In the genomic region with DNA sequence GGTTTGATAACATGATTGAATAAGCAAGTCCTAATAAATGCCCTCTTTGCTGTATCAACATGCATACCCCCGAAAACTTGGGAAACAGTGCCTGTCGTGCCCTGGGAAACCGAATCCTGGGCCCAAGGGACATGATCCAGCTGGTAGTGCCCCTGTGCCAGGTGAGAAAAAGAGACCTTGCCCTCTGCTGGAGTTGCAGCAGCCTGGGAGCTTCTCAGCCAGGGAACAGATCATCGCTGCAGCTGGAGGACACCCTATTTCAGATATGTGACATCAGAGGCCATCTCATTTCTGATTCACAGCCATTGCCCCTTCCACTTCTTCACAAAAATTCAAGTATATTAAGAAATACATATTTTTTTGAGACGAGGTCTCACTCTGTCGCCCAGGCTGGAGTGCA, we compare ENCODE assay signal across 16 cellular contexts. TPM values are rescaled to one million over a fixed set of nuclear protein-coding genes. Genes with fewer than 3 reads are reported as not detected.
DNase-seq lines count a peak whose midpoint lies in the region; ATAC-seq and TF ChIP-seq lines count a peak whose summit lies in the region.
"Had no signal": no experiment of that assay in that cellular context is flagged by ENCODE, and none has a peak within 500 bp of the region (broad histone marks: within the 10 kb centered on the region; RNA-seq: fewer than 3 reads in every experiment).

No MANE protein-coding gene starts in this region.

- intact Hi-C loops in posterior cingulate gyrus (cut with DNase I) = no loop called here

- DNase-seq in SK-N-SH = no peak
- DNase-seq in RPMI8226 = peak; percentile 56
- peak; percentile 41 for DNase-seq in mesenteric fat pad (ENCODE audit: low spot score)
- DNase-seq in posterior cingulate gyrus = no peak
- DNase-seq in substantia nigra (lab: John Stamatoyannopoulos, UW) = no peak
- no peak for DNase-seq in CD1c-positive myeloid dendritic cell (ENCODE audit: extremely low spot score)
- DNase-seq: C1 segment of cervical spinal cord; DMS79; NCI-H1930; stimulated activated CD4-positive, alpha-beta T cell treated with anti-CD3 and anti-CD28 coated beads, Interleukin-4, amount 100 ng/mL, for 1 hour; thyroid gland had no signal

- H3K9me3 ChIP-seq in SK-N-SH = no peaks in the 10 kb centered on the region
- H3K9me3 ChIP-seq in BLaER1 treated with 17β-estradiol and CSF1 and Interleukin-3, amounts not matched to agents 10 nM and 100 nM (replicated peaks in 1 of 11) = no peaks in the 10 kb centered on the region
- H3K9me3 ChIP-seq: thyroid gland had no signal

- peaks cover 33% of the 10 kb centered on the region for H3F3A ChIP-seq in SK-N-SH (replicated peaks; ENCODE audit: insufficient read depth)

- H3K4me3 ChIP-seq in SK-N-SH (ENCODE audit: low read depth in 2 of 2, low read length in 1 of 2) = no peak overlapping the region
- no peak overlapping the region for H3K4me3 ChIP-seq in BLaER1 treated with 17β-estradiol and CSF1 and Interleukin-3, amounts not matched to agents 10 nM and 100 nM
- H3K4me3 ChIP-seq: thyroid gland had no signal

- no peak for TF ChIP-seq CTCF in SK-N-SH (IDR thresholded peaks at IDR 0.05)

- no peaks in the 10 kb centered on the region for H3K79me2 ChIP-seq in SK-N-SH (ENCODE audit: insufficient read depth)

- H3K27ac ChIP-seq in SK-N-SH (ENCODE audit: low read depth in 2 of 2, low read length in 1 of 2) = peak overlapping the region in 1 of 2 experiments; percentile 25; a peak in 1 of 4 replicates
- H3K27ac ChIP-seq in BLaER1 treated with 17β-estradiol and CSF1 and Interleukin-3, amounts not matched to agents 10 nM and 100 nM = peak overlapping the region in 6 of 11 experiments; percentile 8 to 49 (median 41); a peak in 9 of 22 replicates
- no peak overlapping the region for H3K27ac ChIP-seq in substantia nigra (ENCODE audit: low read depth, low read length, poor library complexity, severe bottlenecking)
- H3K27ac ChIP-seq: thyroid gland had no signal

- H2AFZ ChIP-seq in SK-N-SH (ENCODE audit: low read depth) = no peak overlapping the region

- no peak for TF ChIP-seq EP300 in SK-N-SH (IDR thresholded peaks at IDR 0.05; ENCODE audit: borderline replicate concordance in 1 of 2, low read depth in 1 of 2, low read length in 1 of 2)

- no peaks in the 10 kb centered on the region for H3K9me2 ChIP-seq in SK-N-SH

- no peaks in the 10 kb centered on the region for H3K36me3 ChIP-seq in SK-N-SH (replicated peaks in 1 of 2; ENCODE audit: control insufficient read depth in 1 of 2, insufficient read depth in 2 of 2, low read length in 1 of 2)
- H3K36me3 ChIP-seq in BLaER1 treated with 17β-estradiol and CSF1 and Interleukin-3, amounts not matched to agents 10 nM and 100 nM = no peaks in the 10 kb centered on the region
- H3K36me3 ChIP-seq: thyroid gland had no signal

- H4K20me1 ChIP-seq in SK-N-SH (ENCODE audit: insufficient read depth) = no peaks in the 10 kb centered on the region
- H4K20me1 ChIP-seq in BLaER1 treated with 17β-estradiol and CSF1 and Interleukin-3, amounts not matched to agents 10 nM and 100 nM = no peaks in the 10 kb centered on the region

- 0 out of 2 replicates have a peak overlapping the region, but pooled peaks have one; percentile 54 for H3K4me2 ChIP-seq in SK-N-SH
- peak overlapping the region; percentile 55 to 90 (median 74) for H3K4me2 ChIP-seq in BLaER1 treated with 17β-estradiol and CSF1 and Interleukin-3, amounts not matched to agents 10 nM and 100 nM

- CTCF ChIA-PET in SK-N-SH (lab: Yijun Ruan, JAX) = interaction anchor here (0.9 to 3.3 kb wide), 7 partner anchors 9 to 86 kb away, joined by 3 to 15 read pairs (median 3); partner anchors contain the start of gene TBC1D21

- WGBS in SK-N-SH (ENCODE audit: low lambda C conversion rate) = 95% methylated on average over 6 of the region's 6 CpGs

- POLR2A ChIA-PET in SK-N-SH (lab: Yijun Ruan, JAX) = no interaction called here

- TF ChIP-seq RAD21 in SK-N-SH (IDR thresholded peaks at IDR 0.05; ENCODE audit: low read length) = no peak

- no peak for ATAC-seq in SK-N-SH treated with all-trans-retinoic acid at 6 μM for 48 hours
- ATAC-seq: left colon, Panc1, WTC11 had no signal

- H3K4me1 ChIP-seq in SK-N-SH (ENCODE audit: control insufficient read depth in 1 of 2, insufficient read depth in 2 of 2, low read depth in 1 of 2, low read length in 1 of 2) = peaks cover 4 to 31% of the 10 kb centered on the region in 2 experiments
- H3K4me1 ChIP-seq in BLaER1 treated with 17β-estradiol and CSF1 and Interleukin-3, amounts not matched to agents 10 nM and 100 nM = peaks cover 50 to 62% (median 55%) of the 10 kb centered on the region in 10 experiments

- H3K27me3 ChIP-seq in SK-N-SH (ENCODE audit: insufficient read depth) = no peaks in the 10 kb centered on the region
- no peaks in the 10 kb centered on the region for H3K27me3 ChIP-seq in BLaER1 treated with 17β-estradiol and CSF1 and Interleukin-3, amounts not matched to agents 10 nM and 100 nM
- H3K27me3 ChIP-seq: thyroid gland had no signal

- no peak overlapping the region for H3K9ac ChIP-seq in SK-N-SH
- H3K9ac ChIP-seq in BLaER1 treated with 17β-estradiol and CSF1 and Interleukin-3, amounts not matched to agents 10 nM and 100 nM = peak overlapping the region in 3 of 11 experiments; percentile 14 to 31 (median 15); a peak in 5 of 22 replicates

TF ChIP-seq in SK-N-SH, 30 proteins besides CTCF, POLR2A, EP300 and RAD21:
- TF ChIP-seq, protein P1, sequence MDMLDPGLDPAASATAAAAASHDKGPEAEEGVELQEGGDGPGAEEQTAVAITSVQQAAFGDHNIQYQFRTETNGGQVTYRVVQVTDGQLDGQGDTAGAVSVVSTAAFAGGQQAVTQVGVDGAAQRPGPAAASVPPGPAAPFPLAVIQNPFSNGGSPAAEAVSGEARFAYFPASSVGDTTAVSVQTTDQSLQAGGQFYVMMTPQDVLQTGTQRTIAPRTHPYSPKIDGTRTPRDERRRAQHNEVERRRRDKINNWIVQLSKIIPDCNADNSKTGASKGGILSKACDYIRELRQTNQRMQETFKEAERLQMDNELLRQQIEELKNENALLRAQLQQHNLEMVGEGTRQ (IDR thresholded peaks at IDR 0.05; ENCODE audit: borderline replicate concordance, low read depth, low read length) = no peak
- TF ChIP-seq EZH2phosphoT487 (IDR thresholded peaks at IDR 0.05; ENCODE audit: borderline replicate concordance, low read depth) (no peak), TEAD4 (IDR thresholded peaks at IDR 0.05; ENCODE audit: borderline replicate concordance, insufficient read depth) (no peak), TAF1 (IDR thresholded peaks at IDR 0.05; ENCODE audit: borderline replicate concordance, low read depth, low read length) (no peak), RCOR1 (IDR thresholded peaks at IDR 0.05; ENCODE audit: low read length) (no peak), SMC3 (IDR thresholded peaks at IDR 0.05; ENCODE audit: low read depth, low read length) (no peak), RFX5 (IDR thresholded peaks at IDR 0.05; ENCODE audit: low read length) (no peak)

TF ChIP-seq in SK-N-SH treated with all-trans-retinoic acid at 6 μM for 48 hours, 23 proteins besides CTCF, POLR2A, EP300 and RAD21:
- TF ChIP-seq ESRRG (CRISPR knock-in tag; IDR thresholded peaks at IDR 0.05) (no peak), BACH2 (CRISPR knock-in tag; IDR thresholded peaks at IDR 0.05; ENCODE audit: borderline replicate concordance) (no peak), ZNF565 (CRISPR knock-in tag; conservative IDR thresholded peaks at IDR 0.05; ENCODE audit: low read depth) (no peak), ZNF8 (CRISPR knock-in tag; IDR thresholded peaks at IDR 0.05) (no peak), TCF4 (CRISPR knock-in tag; IDR thresholded peaks at IDR 0.05; ENCODE audit: borderline replicate concordance) (no peak), PPARA (CRISPR knock-in tag; IDR thresholded peaks at IDR 0.05; ENCODE audit: borderline replicate concordance) (no peak), SNAI2 (CRISPR knock-in tag; IDR thresholded peaks at IDR 0.05) (no peak), ISL1 (CRISPR knock-in tag; IDR thresholded peaks at IDR 0.05) (no peak), OSR1 (CRISPR knock-in tag; IDR thresholded peaks at IDR 0.05) (no peak), RARB (CRISPR knock-in tag; IDR thresholded peaks at IDR 0.05) (no peak)
- TF ChIP-seq, protein P2, sequence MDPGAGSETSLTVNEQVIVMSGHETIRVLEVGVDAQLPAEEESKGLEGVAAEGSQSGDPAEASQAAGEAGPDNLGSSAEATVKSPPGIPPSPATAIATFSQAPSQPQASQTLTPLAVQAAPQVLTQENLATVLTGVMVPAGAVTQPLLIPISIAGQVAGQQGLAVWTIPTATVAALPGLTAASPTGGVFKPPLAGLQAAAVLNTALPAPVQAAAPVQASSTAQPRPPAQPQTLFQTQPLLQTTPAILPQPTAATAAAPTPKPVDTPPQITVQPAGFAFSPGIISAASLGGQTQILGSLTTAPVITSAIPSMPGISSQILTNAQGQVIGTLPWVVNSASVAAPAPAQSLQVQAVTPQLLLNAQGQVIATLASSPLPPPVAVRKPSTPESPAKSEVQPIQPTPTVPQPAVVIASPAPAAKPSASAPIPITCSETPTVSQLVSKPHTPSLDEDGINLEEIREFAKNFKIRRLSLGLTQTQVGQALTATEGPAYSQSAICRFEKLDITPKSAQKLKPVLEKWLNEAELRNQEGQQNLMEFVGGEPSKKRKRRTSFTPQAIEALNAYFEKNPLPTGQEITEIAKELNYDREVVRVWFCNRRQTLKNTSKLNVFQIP (CRISPR knock-in tag; IDR thresholded peaks at IDR 0.05; ENCODE audit: borderline replicate concordance, low read depth) = no peak
TF ChIP-seq in SK-N-SH treated with all-trans-retinoic acid at 6 μM for 48 hours: peak in this region for 0.

RNA-seq across cellular contexts. Expression of gene STOML1, which starts 32.3 kb away (rescaled TPM):
- 19.1 and 20.4 TPM in 2 replicates for polyA plus RNA-seq in SK-N-SH (2012; rRNA removed)
- 8.2 and 13.5 TPM in 2 replicates for polyA plus RNA-seq in SK-N-SH (2012; cell fraction: cytosol; rRNA removed)
- polyA plus RNA-seq in SK-N-SH (2012; cell fraction: nucleus; rRNA removed) = 27.9 and 28.2 TPM in 2 replicates
- total RNA-seq in mesenteric fat pad = 18.6 TPM

RNA-seq across cellular contexts. Expression of gene LOXL1, which starts 33.5 kb away (rescaled TPM):
- polyA plus RNA-seq in SK-N-SH (2012; rRNA removed) = 37.5 and 50.3 TPM in 2 replicates
- 36.5 and 50.1 TPM in 2 replicates for polyA plus RNA-seq in SK-N-SH (2012; cell fraction: cytosol; rRNA removed)
- polyA plus RNA-seq in SK-N-SH (2012; cell fraction: nucleus; rRNA removed) = 52.4 and 60.2 TPM in 2 replicates
- total RNA-seq in mesenteric fat pad = 14.0 TPM

RNA-seq across cellular contexts. Expression of gene PML, which starts 34.7 kb away (rescaled TPM):
- 14.0 and 18.4 TPM in 2 replicates for polyA plus RNA-seq in SK-N-SH (2012; rRNA removed)
- 7.9 and 12.9 TPM in 2 replicates for polyA plus RNA-seq in SK-N-SH (2012; cell fraction: cytosol; rRNA removed)
- 48.3 and 66.5 TPM in 2 replicates for polyA plus RNA-seq in SK-N-SH (2012; cell fraction: nucleus; rRNA removed)
- total RNA-seq in mesenteric fat pad = 92.3 TPM

Comparison
In these comparisons a context has a peak if more than half of its experiments do, and no peak if none do; other contexts are left out.
1. DNase-seq: peak in RPMI8226 (single experiment) and mesenteric fat pad (single experiment); none in SK-N-SH (single experiment), posterior cingulate gyrus (0 of 10), substantia nigra (0 of 49) and CD1c-positive myeloid dendritic cell (single experiment).